8 cellular contexts compared by ENCODE assay signal in genomic region chr6:42452171-42453026, GRCh38. TPM values are rescaled to one million over a fixed set of nuclear protein-coding genes. Genes with fewer than 3 reads are reported as not detected.
DNase-seq lines count a peak whose midpoint lies in the region; ATAC-seq, FAIRE-seq and TF ChIP-seq lines count a peak whose summit lies in the region.

No MANE protein-coding gene starts in this region.

- TF ChIP-seq CTCF in D721Med (IDR thresholded peaks at IDR 0.05; ENCODE audit: insufficient read depth, missing control alignments): no peak
- no peak for TF ChIP-seq CTCF in pancreas (IDR thresholded peaks at IDR 0.05)

- H3K27ac Mint-ChIP-seq in activated naive CD8-positive, alpha-beta T cell treated with anti-CD3 and anti-CD28 coated beads, Interleukin-2, amount 50 U/mL, for 24 hours: peak overlapping the region; percentile 82

- H3K4me1 Mint-ChIP-seq in activated naive CD8-positive, alpha-beta T cell treated with anti-CD3 and anti-CD28 coated beads, Interleukin-2, amount 50 U/mL, for 24 hours: peaks cover 42% of the 10 kb centered on the region

- intact Hi-C loops in Right ventricle myocardium superior (cut with DNase I): no loop called here
- intact Hi-C loops in pancreas (cut with DNase I): no loop called here

- peak; percentile 27 for ATAC-seq in GM21515 (IDR thresholded peaks at IDR 0.05; ENCODE audit: unreplicated experiment)
- ATAC-seq in activated naive CD8-positive, alpha-beta T cell treated with anti-CD3 and anti-CD28 coated beads, Interleukin-2, amount 50 U/mL, for 24 hours: peak; percentile 33
- ATAC-seq in Right ventricle myocardium superior (ENCODE audit: poor library complexity): peak; percentile 66
- ATAC-seq in pancreas: peak; percentile 63 to 72 (median 71)
- no peak for ATAC-seq in GM21526 (IDR thresholded peaks at IDR 0.05; ENCODE audit: low FRiP score, unreplicated experiment)

- H3K4me3 Mint-ChIP-seq in activated naive CD8-positive, alpha-beta T cell treated with anti-CD3 and anti-CD28 coated beads, Interleukin-2, amount 50 U/mL, for 24 hours: peak overlapping the region; percentile 91

- peaks cover 10% of the 10 kb centered on the region for H3K27me3 Mint-ChIP-seq in activated naive CD8-positive, alpha-beta T cell treated with anti-CD3 and anti-CD28 coated beads, Interleukin-2, amount 50 U/mL, for 24 hours

- no peaks in the 10 kb centered on the region for H3K36me3 ChIP-seq in pancreas

- 0 to 1% methylated on average over 64 to 78 of the region's 78 CpGs for WGBS in pancreas, 2 donors

- DNase-seq in D721Med (ENCODE audit: insufficient read length, low spot score): peak; percentile 41
- peak; percentile 73 for DNase-seq in LHCN-M2 (ENCODE audit: low read depth)
- peak; percentile 82 for DNase-seq in SK-N-DZ (ENCODE audit: low spot score)
- DNase-seq in activated naive CD8-positive, alpha-beta T cell treated with anti-CD3 and anti-CD28 coated beads, Interleukin-2, amount 50 U/mL, for 24 hours: peak; percentile 42
- DNase-seq in Right ventricle myocardium superior: peak; percentile 81
- DNase-seq in pancreas: peak; percentile 71 to 85 (median 75)

- FAIRE-seq in D721Med (lab: Jason Lieb, UNC) (no peak), pancreas (lab: Jason Lieb, UNC) (no peak)

- peak overlapping the region; percentile 64 to 87 (median 73) for H3K4me3 ChIP-seq in pancreas

- no peaks in the 10 kb centered on the region for H3K9me3 Mint-ChIP-seq in activated naive CD8-positive, alpha-beta T cell treated with anti-CD3 and anti-CD28 coated beads, Interleukin-2, amount 50 U/mL, for 24 hours

- no peaks in the 10 kb centered on the region for H3K36me3 Mint-ChIP-seq in activated naive CD8-positive, alpha-beta T cell treated with anti-CD3 and anti-CD28 coated beads, Interleukin-2, amount 50 U/mL, for 24 hours (ENCODE audit: low read depth)

- H3K27ac ChIP-seq in pancreas: peak overlapping the region; percentile 51 to 86 (median 77)

- no peaks in the 10 kb centered on the region for H3K27me3 ChIP-seq in pancreas

- peaks cover 0 to 6% (median 4%) of the 10 kb centered on the region in 3 donors for H3K4me1 ChIP-seq in pancreas

- no peaks in the 10 kb centered on the region for H3K9me3 ChIP-seq in pancreas

RNA-seq across cellular contexts. Expression of gene TRERF1, which starts 0.7 kb away (rescaled TPM):
- total RNA-seq in LHCN-M2 (2014; rRNA removed): 3.0 and 4.0 TPM in 2 replicates
- 2.2 TPM for polyA plus RNA-seq in LHCN-M2 (2012)
- 3.6 and 4.3 TPM in 2 replicates for polyA plus RNA-seq in SK-N-DZ (2014; cell fraction: cytosol; rRNA removed)
- 5.0 and 7.1 TPM in 2 replicates for polyA plus RNA-seq in SK-N-DZ (2014; cell fraction: nucleus; rRNA removed)
- total RNA-seq in Right ventricle myocardium superior: 1.5 TPM
- total RNA-seq in pancreas: 1 to 10 TPM in 5 of 6 donors, under 1 TPM in 1; 0.94 to 2.5 (median 1.5) TPM
- polyA plus RNA-seq in pancreas: 1 to 10 TPM; 1.3 to 2.3 TPM
